ENCODE assay signal across 16 cellular contexts in the genomic region with DNA sequence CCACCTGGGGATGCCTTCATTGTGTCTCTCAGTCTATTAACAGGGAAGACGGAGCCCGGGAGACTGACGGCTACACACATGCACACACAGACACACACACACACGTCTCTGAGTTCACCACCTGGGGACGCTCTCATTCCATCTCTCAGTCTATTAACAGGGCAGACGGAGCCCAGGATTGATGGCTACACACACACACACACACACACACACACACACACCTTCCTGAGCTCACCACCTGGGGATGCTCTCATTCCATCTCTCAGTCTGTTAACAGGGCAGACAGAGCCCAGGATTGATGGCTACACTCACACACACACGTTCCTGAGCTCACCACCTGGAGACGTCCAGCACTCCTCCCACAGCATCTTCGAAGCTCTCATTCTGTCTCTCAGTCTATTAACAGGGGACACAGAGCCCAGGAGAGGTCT.
DNase-seq lines count a peak whose midpoint lies in the region; ATAC-seq and TF ChIP-seq lines count a peak whose summit lies in the region.
"Had no signal": no experiment of that assay in that cellular context is flagged by ENCODE, and none has a peak within 500 bp of the region (broad histone marks: within the 10 kb centered on the region; RNA-seq: fewer than 3 reads in every experiment).

No MANE protein-coding gene starts in this region.

- H3K9me3 ChIP-seq in right cardiac atrium (ENCODE audit: control insufficient read depth, low read length) (no peaks in the 10 kb centered on the region), upper lobe of right lung (no peaks in the 10 kb centered on the region), trophoblast cell (ENCODE audit: insufficient read depth, low read depth, low read length) (peaks cover 44% of the 10 kb centered on the region)
- H3K9me3 ChIP-seq: vagina had no signal

- no peaks in the 10 kb centered on the region for H3K79me1 ChIP-seq in trophoblast cell (ENCODE audit: low read length)

- no peak overlapping the region for H4K8ac ChIP-seq in trophoblast cell (ENCODE audit: low read depth, low read length)

- ATAC-seq in Right ventricle myocardium superior (ENCODE audit: poor library complexity) (no peak), right cardiac atrium (no peak), upper lobe of right lung (no peak), HG03460 (IDR thresholded peaks at IDR 0.05; ENCODE audit: unreplicated experiment) (no peak)
- no peak for ATAC-seq in effector memory CD8-positive, alpha-beta T cell (replicated peaks)
- ATAC-seq: GM23338 had no signal

- no peak overlapping the region for H3K27ac ChIP-seq in right cardiac atrium (ENCODE audit: low read length)
- no peak overlapping the region for H3K27ac ChIP-seq in upper lobe of right lung
- H3K27ac ChIP-seq in trophoblast cell (ENCODE audit: low read depth, low read length), result no peak overlapping the region
- H3K27ac ChIP-seq: HL-60, SK-N-MC, vagina had no signal

- H3K36me3 Mint-ChIP-seq in effector memory CD8-positive, alpha-beta T cell (ENCODE audit: insufficient read depth), result peaks cover 6% of the 10 kb centered on the region

- no peak for TF ChIP-seq CTCF in upper lobe of right lung (IDR thresholded peaks at IDR 0.05)

- H3K4me3 ChIP-seq in right cardiac atrium (ENCODE audit: low read length) (no peak overlapping the region), upper lobe of right lung (no peak overlapping the region), trophoblast cell (ENCODE audit: low read depth, low read length) (no peak overlapping the region)
- H3K4me3 ChIP-seq: GM23338, SK-N-MC, vagina had no signal

- peaks cover 0 to 8% of the 10 kb centered on the region in 2 donors for H3K27me3 Mint-ChIP-seq in effector memory CD8-positive, alpha-beta T cell

- H2BK12ac ChIP-seq in trophoblast cell (ENCODE audit: low read length), result no peak overlapping the region

- DNase-seq in Right ventricle myocardium superior, result peak; percentile 14
- no peak for DNase-seq in right cardiac atrium
- peak; percentile 99 for DNase-seq in NCI-H460 (ENCODE audit: extremely low read depth, low read depth)
- no peak for DNase-seq in effector memory CD8-positive, alpha-beta T cell
- DNase-seq in upper lobe of right lung, result peak; percentile 43
- DNase-seq in trophoblast cell, result no peak
- no peak for DNase-seq in superior temporal gyrus (ENCODE audit: extremely low spot score)
- DNase-seq: activated CD4-positive, CD25-positive, alpha-beta regulatory T cell; activated gamma-delta T cell treated with Interleukin-2 at 50 U/mL for 16 hours; NCI-H2107 had no signal

- H3K14ac ChIP-seq in trophoblast cell (ENCODE audit: low read length), result no peak overlapping the region

- H3K4me3 Mint-ChIP-seq in effector memory CD8-positive, alpha-beta T cell, result peak overlapping the region in 1 of 2 donors; percentile 0
- H3K4me3 Mint-ChIP-seq: B cell, GM23338 had no signal

- H2AFZ ChIP-seq in trophoblast cell (ENCODE audit: insufficient read depth, low read length, poor library complexity), result no peak overlapping the region
- H2AFZ ChIP-seq: GM23338 had no signal

- H3K9me3 Mint-ChIP-seq in effector memory CD8-positive, alpha-beta T cell, result no peaks in the 10 kb centered on the region

- H3K27me3 ChIP-seq in right cardiac atrium (ENCODE audit: control insufficient read depth, insufficient read depth) (no peaks in the 10 kb centered on the region), upper lobe of right lung (no peaks in the 10 kb centered on the region), trophoblast cell (ENCODE audit: insufficient read depth, low read length) (no peaks in the 10 kb centered on the region)
- H3K27me3 ChIP-seq: vagina had no signal

- H3K36me3 ChIP-seq in upper lobe of right lung (no peaks in the 10 kb centered on the region), trophoblast cell (ENCODE audit: control insufficient read depth in 1 of 2, insufficient read depth in 2 of 2, low read length in 2 of 2) (no peaks in the 10 kb centered on the region)
- H3K36me3 ChIP-seq: vagina had no signal

- peak overlapping the region; percentile 10 to 60 for H3K27ac Mint-ChIP-seq in effector memory CD8-positive, alpha-beta T cell
- H3K27ac Mint-ChIP-seq: B cell, GM23338 had no signal

- no peak overlapping the region for H4K91ac ChIP-seq in trophoblast cell (ENCODE audit: low read depth, low read length)

- intact Hi-C loops in Right ventricle myocardium superior (cut with DNase I) (no loop called here), right cardiac atrium (cut with DNase I) (loop anchor here in 1 of 4 donors (5.0 kb wide), 1 partner anchor 1867 kb away; no protein-coding TSS in a partner anchor), upper lobe of right lung (cut with DNase I) (no loop called here)

- no peaks in the 10 kb centered on the region for H3K4me1 ChIP-seq in right cardiac atrium (ENCODE audit: control insufficient read depth, insufficient read depth, low read length)
- H3K4me1 ChIP-seq in upper lobe of right lung, result no peaks in the 10 kb centered on the region
- H3K4me1 ChIP-seq in trophoblast cell (ENCODE audit: control insufficient read depth in 1 of 2, insufficient read depth in 2 of 2, low read length in 2 of 2), result no peaks in the 10 kb centered on the region
- H3K4me1 ChIP-seq: vagina had no signal

- H3K4ac ChIP-seq in trophoblast cell (ENCODE audit: low read depth, low read length), result no peak overlapping the region

- H3K9ac ChIP-seq in trophoblast cell (ENCODE audit: low read length), result no peak overlapping the region

- no peak overlapping the region for H4K12ac ChIP-seq in trophoblast cell (ENCODE audit: low read depth, low read length)

- 75% methylated on average over 9 of the region's 9 CpGs for WGBS in right cardiac atrium
- no CpG with 5 or more reads among the region's 9 CpGs for WGBS in trophoblast cell (ENCODE audit: extremely low coverage, insufficient coverage, insufficient read length)

- no peak overlapping the region for H3K23ac ChIP-seq in trophoblast cell (ENCODE audit: low read length)

- no peak overlapping the region for H3K18ac ChIP-seq in trophoblast cell (ENCODE audit: low read length)

- no peak overlapping the region for H2BK5ac ChIP-seq in trophoblast cell (ENCODE audit: low read depth, low read length, poor library complexity)

- H2AK5ac ChIP-seq in trophoblast cell (ENCODE audit: low read length), result no peak overlapping the region

- H3K4me2 ChIP-seq in trophoblast cell (ENCODE audit: low read length), result no peak overlapping the region
- H3K4me2 ChIP-seq: GM23338 had no signal

- peaks cover 26 to 30% of the 10 kb centered on the region in 2 donors for H3K4me1 Mint-ChIP-seq in effector memory CD8-positive, alpha-beta T cell (ENCODE audit: low read depth in 2 of 2)
- H3K4me1 Mint-ChIP-seq: GM23338 had no signal

- no peak overlapping the region for H2BK120ac ChIP-seq in trophoblast cell (ENCODE audit: insufficient read depth, low read length, poor library complexity)

- no peaks in the 10 kb centered on the region for H3K79me2 ChIP-seq in trophoblast cell (ENCODE audit: control insufficient read depth, insufficient read depth, low read length, poor library complexity)

Comparison
In these comparisons a context has a peak if more than half of its experiments do, and no peak if none do; other contexts are left out.
1. DNase-seq: peak in Right ventricle myocardium superior (single experiment), NCI-H460 (single experiment) and upper lobe of right lung (single experiment); none in right cardiac atrium (0 of 3), effector memory CD8-positive, alpha-beta T cell (0 of 3), trophoblast cell (0 of 2) and superior temporal gyrus (single experiment).